In genomic region chr14:55048900-55049437, GRCh38 we compare ENCODE assay signal across 23 cellular contexts.
"Had no signal": no experiment of that assay in that cellular context is flagged by ENCODE, and none has a peak within 500 bp of the region (broad histone marks: within the 10 kb centered on the region; RNA-seq: fewer than 3 reads in every experiment).

No MANE protein-coding gene starts in this region.

- H3K4me3 ChIP-seq: heart left ventricle, lung, psoas muscle, spleen, thoracic aorta had no signal

- H3K27ac ChIP-seq: heart left ventricle, neutrophil, psoas muscle, spleen, thoracic aorta had no signal

- H3K9me3 ChIP-seq: heart left ventricle, neutrophil, psoas muscle, spleen, thoracic aorta had no signal

- DNase-seq: effector memory CD4-positive, alpha-beta T cell; heart left ventricle; hippocampal formation; left colon; left ventricle myocardium superior; naive thymus-derived CD4-positive, alpha-beta T cell; nephron progenitor cell; psoas muscle; retina; spleen; stimulated activated CD4-positive, alpha-beta T cell treated with anti-CD3 and anti-CD28 coated beads, Interleukin-15, amount 100 ng/mL, for 24 hours; stimulated activated CD4-positive, alpha-beta T cell treated with anti-CD3 and anti-CD28 coated beads, Interleukin-1b, Interleukin-23, amount 100 ng/mL, for 48 hours; stimulated activated CD4-positive, alpha-beta T cell treated with anti-CD3 and anti-CD28 coated beads, Interleukin-4, amount 100 ng/mL, for 24 hours; stimulated activated naive CD8-positive, alpha-beta T cell treated with anti-CD3 and anti-CD28 coated beads, Interleukin-15, amount 100 ng/mL, for 72 hours; trophoblast cell had no signal

- H3K27me3 ChIP-seq: heart left ventricle, neutrophil, spleen had no signal

- ATAC-seq: esophagus mucosa; heart left ventricle; left colon; left ventricle myocardium superior; naive thymus-derived CD4-positive, alpha-beta T cell; psoas muscle; sciatic nerve; stimulated activated memory B cell treated with anti-CD40 and anti-IgM and Interleukin-4, amounts not matched to agents 10 μg/mL and 1 μg/mL and 100 μg/mL, for 72 hours; stimulated activated naive CD8-positive, alpha-beta T cell treated with anti-CD3 and anti-CD28 coated beads, Interleukin-15, amount 100 ng/mL, for 72 hours had no signal

- FAIRE-seq: endometrium, frontal cortex had no signal
